In the genomic region with DNA sequence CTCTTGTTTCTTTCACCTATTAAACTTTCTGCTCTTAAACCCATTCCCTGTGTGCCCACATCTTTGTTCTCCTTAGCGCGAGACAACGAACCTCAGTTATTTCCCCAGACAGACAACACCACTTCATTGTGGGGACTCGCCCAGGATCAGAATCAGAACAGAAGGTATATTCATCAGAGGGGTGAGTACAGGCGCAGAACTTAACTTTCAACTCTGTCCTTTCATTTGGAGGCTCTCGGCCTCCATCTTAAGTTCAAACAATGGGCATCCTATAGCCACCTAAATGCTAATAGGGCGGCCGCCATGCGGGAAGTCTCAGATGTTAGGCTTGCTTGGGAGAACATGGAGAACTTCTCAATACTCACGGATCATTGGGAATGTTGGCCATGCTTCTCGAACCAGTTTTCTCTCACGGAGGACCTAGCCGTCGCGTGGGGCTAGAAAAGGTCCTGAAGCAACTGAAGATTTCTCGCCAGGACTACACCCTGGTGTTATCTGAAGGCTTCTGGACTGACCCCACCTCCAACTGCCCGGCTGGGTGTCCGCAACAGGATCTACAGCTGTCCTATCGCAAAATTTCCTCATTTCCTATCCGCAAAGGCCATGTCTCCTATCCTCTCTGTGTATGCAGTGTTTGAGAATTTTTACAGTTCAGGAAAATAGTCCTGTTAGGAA, we compare ENCODE assay signal across 1 cellular context.
TF ChIP-seq lines count a peak whose summit lies in the region.

No MANE protein-coding gene starts in this region.

TF ChIP-seq in K562, 482 proteins besides CTCF, POLR2A, EP300 and RAD21:
- TF ChIP-seq, protein P1, sequence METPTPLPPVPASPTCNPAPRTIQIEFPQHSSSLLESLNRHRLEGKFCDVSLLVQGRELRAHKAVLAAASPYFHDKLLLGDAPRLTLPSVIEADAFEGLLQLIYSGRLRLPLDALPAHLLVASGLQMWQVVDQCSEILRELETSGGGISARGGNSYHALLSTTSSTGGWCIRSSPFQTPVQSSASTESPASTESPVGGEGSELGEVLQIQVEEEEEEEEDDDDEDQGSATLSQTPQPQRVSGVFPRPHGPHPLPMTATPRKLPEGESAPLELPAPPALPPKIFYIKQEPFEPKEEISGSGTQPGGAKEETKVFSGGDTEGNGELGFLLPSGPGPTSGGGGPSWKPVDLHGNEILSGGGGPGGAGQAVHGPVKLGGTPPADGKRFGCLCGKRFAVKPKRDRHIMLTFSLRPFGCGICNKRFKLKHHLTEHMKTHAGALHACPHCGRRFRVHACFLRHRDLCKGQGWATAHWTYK (CRISPR knock-in tag; IDR thresholded peaks at IDR 0.05) = no peak
- TF ChIP-seq SAP30 (IDR thresholded peaks at IDR 0.05; ENCODE audit: borderline replicate concordance, insufficient read depth, low read depth, low read length, poor library complexity, severe bottlenecking) = no peak
- TF ChIP-seq ESRRA (IDR thresholded peaks at IDR 0.05; ENCODE audit: borderline replicate concordance, low read depth) = no peak
- TF ChIP-seq, protein P2, sequence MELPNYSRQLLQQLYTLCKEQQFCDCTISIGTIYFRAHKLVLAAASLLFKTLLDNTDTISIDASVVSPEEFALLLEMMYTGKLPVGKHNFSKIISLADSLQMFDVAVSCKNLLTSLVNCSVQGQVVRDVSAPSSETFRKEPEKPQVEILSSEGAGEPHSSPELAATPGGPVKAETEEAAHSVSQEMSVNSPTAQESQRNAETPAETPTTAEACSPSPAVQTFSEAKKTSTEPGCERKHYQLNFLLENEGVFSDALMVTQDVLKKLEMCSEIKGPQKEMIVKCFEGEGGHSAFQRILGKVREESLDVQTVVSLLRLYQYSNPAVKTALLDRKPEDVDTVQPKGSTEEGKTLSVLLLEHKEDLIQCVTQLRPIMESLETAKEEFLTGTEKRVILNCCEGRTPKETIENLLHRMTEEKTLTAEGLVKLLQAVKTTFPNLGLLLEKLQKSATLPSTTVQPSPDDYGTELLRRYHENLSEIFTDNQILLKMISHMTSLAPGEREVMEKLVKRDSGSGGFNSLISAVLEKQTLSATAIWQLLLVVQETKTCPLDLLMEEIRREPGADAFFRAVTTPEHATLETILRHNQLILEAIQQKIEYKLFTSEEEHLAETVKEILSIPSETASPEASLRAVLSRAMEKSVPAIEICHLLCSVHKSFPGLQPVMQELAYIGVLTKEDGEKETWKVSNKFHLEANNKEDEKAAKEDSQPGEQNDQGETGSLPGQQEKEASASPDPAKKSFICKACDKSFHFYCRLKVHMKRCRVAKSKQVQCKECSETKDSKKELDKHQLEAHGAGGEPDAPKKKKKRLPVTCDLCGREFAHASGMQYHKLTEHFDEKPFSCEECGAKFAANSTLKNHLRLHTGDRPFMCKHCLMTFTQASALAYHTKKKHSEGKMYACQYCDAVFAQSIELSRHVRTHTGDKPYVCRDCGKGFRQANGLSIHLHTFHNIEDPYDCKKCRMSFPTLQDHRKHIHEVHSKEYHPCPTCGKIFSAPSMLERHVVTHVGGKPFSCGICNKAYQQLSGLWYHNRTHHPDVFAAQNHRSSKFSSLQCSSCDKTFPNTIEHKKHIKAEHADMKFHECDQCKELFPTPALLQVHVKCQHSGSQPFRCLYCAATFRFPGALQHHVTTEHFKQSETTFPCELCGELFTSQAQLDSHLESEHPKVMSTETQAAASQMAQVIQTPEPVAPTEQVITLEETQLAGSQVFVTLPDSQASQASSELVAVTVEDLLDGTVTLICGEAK (IDR thresholded peaks at IDR 0.05) = 0 out of 2 replicates have a peak, but pooled peaks have one; percentile 20
- TF ChIP-seq, protein P2 (CRISPR knock-in tag; IDR thresholded peaks at IDR 0.05) = no peak
- no peak for TF ChIP-seq ZNF12 (CRISPR knock-in tag; IDR thresholded peaks at IDR 0.05)
- TF ChIP-seq NCOA6 (IDR thresholded peaks at IDR 0.05) = no peak
- no peak for TF ChIP-seq NCOR1 (IDR thresholded peaks at IDR 0.05)
- TF ChIP-seq, protein P3, sequence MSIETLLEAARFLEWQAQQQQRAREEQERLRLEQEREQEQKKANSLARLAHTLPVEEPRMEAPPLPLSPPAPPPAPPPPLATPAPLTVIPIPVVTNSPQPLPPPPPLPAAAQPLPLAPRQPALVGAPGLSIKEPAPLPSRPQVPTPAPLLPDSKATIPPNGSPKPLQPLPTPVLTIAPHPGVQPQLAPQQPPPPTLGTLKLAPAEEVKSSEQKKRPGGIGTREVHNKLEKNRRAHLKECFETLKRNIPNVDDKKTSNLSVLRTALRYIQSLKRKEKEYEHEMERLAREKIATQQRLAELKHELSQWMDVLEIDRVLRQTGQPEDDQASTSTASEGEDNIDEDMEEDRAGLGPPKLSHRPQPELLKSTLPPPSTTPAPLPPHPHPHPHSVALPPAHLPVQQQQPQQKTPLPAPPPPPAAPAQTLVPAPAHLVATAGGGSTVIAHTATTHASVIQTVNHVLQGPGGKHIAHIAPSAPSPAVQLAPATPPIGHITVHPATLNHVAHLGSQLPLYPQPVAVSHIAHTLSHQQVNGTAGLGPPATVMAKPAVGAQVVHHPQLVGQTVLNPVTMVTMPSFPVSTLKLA (conservative IDR thresholded peaks at IDR 0.05) = 0 out of 4 replicates have a peak, but pooled peaks of 1 of the 2 experiments have one; percentile 22
- no peak for TF ChIP-seq ZNF707 (CRISPR knock-in tag; conservative IDR thresholded peaks at IDR 0.05)
- TF ChIP-seq MAFF (IDR thresholded peaks at IDR 0.05; ENCODE audit: low read length) = no peak
- no peak for TF ChIP-seq NFXL1 (CRISPR knock-in tag; IDR thresholded peaks at IDR 0.05)
- no peak for TF ChIP-seq ZFP1 (CRISPR knock-in tag; IDR thresholded peaks at IDR 0.05)
